In genomic region chr1:12413664-12414410, GRCh38 we compare ENCODE assay signal across 8 cellular contexts.
"Had no signal": no experiment of that assay in that cellular context is flagged by ENCODE, and none has a peak within 500 bp of the region (broad histone marks: within the 10 kb centered on the region; RNA-seq: fewer than 3 reads in every experiment).

No MANE protein-coding gene starts in this region.

- H3K27me3 Mint-ChIP-seq: activated CD4-positive, alpha-beta T cell treated with anti-CD3 and anti-CD28 coated beads, Interleukin-2, amount 10 ng/mL, durations not matched to agents 7 days and 5 days; activated naive CD4-positive, alpha-beta T cell treated with anti-CD3 and anti-CD28 coated beads, Interleukin-2, amount 10 ng/mL, durations not matched to agents 7 days and 5 days had no signal

- DNase-seq: activated CD4-positive, alpha-beta T cell treated with anti-CD3 and anti-CD28 coated beads, Interleukin-2, amount 10 ng/mL, durations not matched to agents 7 days and 5 days; activated naive CD4-positive, alpha-beta T cell treated with anti-CD3 and anti-CD28 coated beads, Interleukin-2, amount 10 ng/mL, durations not matched to agents 7 days and 5 days; hypothalamus; ovary; T-helper 9 cell had no signal

- H3K4me3 Mint-ChIP-seq: activated CD4-positive, alpha-beta T cell treated with anti-CD3 and anti-CD28 coated beads, Interleukin-2, amount 10 ng/mL, durations not matched to agents 7 days and 5 days; activated naive CD4-positive, alpha-beta T cell treated with anti-CD3 and anti-CD28 coated beads, Interleukin-2, amount 10 ng/mL, durations not matched to agents 7 days and 5 days; neural progenitor cell had no signal

- ATAC-seq: sciatic nerve had no signal

- H3K27ac Mint-ChIP-seq: activated CD4-positive, alpha-beta T cell treated with anti-CD3 and anti-CD28 coated beads, Interleukin-2, amount 10 ng/mL, durations not matched to agents 7 days and 5 days; activated naive CD4-positive, alpha-beta T cell treated with anti-CD3 and anti-CD28 coated beads, Interleukin-2, amount 10 ng/mL, durations not matched to agents 7 days and 5 days; neural progenitor cell had no signal

- H3K4me3 ChIP-seq: esophagus muscularis mucosa, neural progenitor cell, ovary had no signal
